In genomic region chr14:102211240-102211639, GRCh38 we compare ENCODE assay signal across 26 cellular contexts.
"Had no signal": no experiment of that assay in that cellular context is flagged by ENCODE, and none has a peak within 500 bp of the region (broad histone marks: within the 10 kb centered on the region; RNA-seq: fewer than 3 reads in every experiment).

No MANE protein-coding gene starts in this region.

- H3K4me3 Mint-ChIP-seq: activated CD4-positive, alpha-beta memory T cell treated with anti-CD3 and anti-CD28 coated beads, Interleukin-2, amount 10 ng/mL, durations not matched to agents 7 days and 5 days; activated CD4-positive, alpha-beta T cell treated with anti-CD3 and anti-CD28 coated beads, Interleukin-2, amount 10 ng/mL, durations not matched to agents 24 days and 14 days; activated naive CD4-positive, alpha-beta T cell treated with anti-CD3 and anti-CD28 coated beads, Interleukin-2, amount 50 U/mL, for 24 hours; activated naive CD8-positive, alpha-beta T cell treated with anti-CD3 and anti-CD28 coated beads, Interleukin-2, amount 50 U/mL, for 24 hours; nephron; type B pancreatic cell had no signal

- H3K27ac Mint-ChIP-seq: activated CD4-positive, alpha-beta memory T cell treated with anti-CD3 and anti-CD28 coated beads, Interleukin-2, amount 10 ng/mL, durations not matched to agents 7 days and 5 days; activated CD4-positive, alpha-beta T cell treated with anti-CD3 and anti-CD28 coated beads, Interleukin-2, amount 10 ng/mL, durations not matched to agents 24 days and 14 days; activated naive CD4-positive, alpha-beta T cell treated with anti-CD3 and anti-CD28 coated beads, Interleukin-2, amount 50 U/mL, for 24 hours; activated naive CD8-positive, alpha-beta T cell treated with anti-CD3 and anti-CD28 coated beads, Interleukin-2, amount 50 U/mL, for 24 hours; activated T-helper 2 cell treated with anti-CD3 and anti-CD28 coated beads, Interferon-gamma antibody, Interleukin-2, Interleukin-4, amounts not matched to agents 10 μg/mL and 5 μg/mL and 100 μg/mL, durations not matched to agents 14 hours and 24 hours and 36 hours; nephron; type B pancreatic cell had no signal

- H3K9me3 ChIP-seq: ovary, prostate gland, thoracic aorta, vagina had no signal

- H3K36me3 ChIP-seq: ovary, prostate gland had no signal

- H3K9me3 Mint-ChIP-seq: activated CD4-positive, alpha-beta memory T cell treated with anti-CD3 and anti-CD28 coated beads, Interleukin-2, amount 10 ng/mL, durations not matched to agents 7 days and 5 days; activated CD4-positive, alpha-beta T cell treated with anti-CD3 and anti-CD28 coated beads, Interleukin-2, amount 10 ng/mL, durations not matched to agents 24 days and 14 days; activated naive CD4-positive, alpha-beta T cell treated with anti-CD3 and anti-CD28 coated beads, Interleukin-2, amount 50 U/mL, for 24 hours; activated naive CD8-positive, alpha-beta T cell treated with anti-CD3 and anti-CD28 coated beads, Interleukin-2, amount 50 U/mL, for 24 hours; activated T-helper 2 cell treated with anti-CD3 and anti-CD28 coated beads, Interferon-gamma antibody, Interleukin-2, Interleukin-4, amounts not matched to agents 10 μg/mL and 5 μg/mL and 100 μg/mL, durations not matched to agents 14 hours and 24 hours and 36 hours; nephron; type B pancreatic cell had no signal

- H3K36me3 Mint-ChIP-seq: activated naive CD4-positive, alpha-beta T cell treated with anti-CD3 and anti-CD28 coated beads, Interleukin-2, amount 50 U/mL, for 24 hours had no signal

- H3K4me1 Mint-ChIP-seq: activated CD4-positive, alpha-beta memory T cell treated with anti-CD3 and anti-CD28 coated beads, Interleukin-2, amount 10 ng/mL, durations not matched to agents 7 days and 5 days; activated CD4-positive, alpha-beta T cell treated with anti-CD3 and anti-CD28 coated beads, Interleukin-2, amount 10 ng/mL, durations not matched to agents 24 days and 14 days; activated naive CD4-positive, alpha-beta T cell treated with anti-CD3 and anti-CD28 coated beads, Interleukin-2, amount 50 U/mL, for 24 hours; activated naive CD8-positive, alpha-beta T cell treated with anti-CD3 and anti-CD28 coated beads, Interleukin-2, amount 50 U/mL, for 24 hours had no signal

- H3K4me3 ChIP-seq: lung, ovary, prostate gland, smooth muscle cell, thoracic aorta, vagina had no signal

- H3K27ac ChIP-seq: epithelial cell of prostate, ovary, prostate gland, thoracic aorta, vagina, VCaP had no signal

- ATAC-seq: activated CD4-positive, CD25-positive, alpha-beta regulatory T cell treated with anti-CD3 and anti-CD28 coated beads, Interleukin-2, amount 50 U/mL, for 24 hours; activated naive CD8-positive, alpha-beta T cell treated with anti-CD3 and anti-CD28 coated beads, Interleukin-2, amount 50 U/mL, for 24 hours; left lobe of liver had no signal

- DNase-seq: activated CD4-positive, alpha-beta memory T cell treated with anti-CD3 and anti-CD28 coated beads, Interleukin-2, amount 10 ng/mL, durations not matched to agents 7 days and 5 days; activated CD4-positive, alpha-beta T cell treated with anti-CD3 and anti-CD28 coated beads, Interleukin-2, amount 10 ng/mL, durations not matched to agents 24 days and 14 days; activated naive CD8-positive, alpha-beta T cell treated with anti-CD3 and anti-CD28 coated beads, Interleukin-2, amount 50 U/mL, for 24 hours; activated T-cell treated with anti-CD3 and anti-CD28 coated beads, Interleukin-2, amount 50 U/mL, for 48 hours; amygdala; central memory CD4-positive, alpha-beta T cell; kidney glomerular epithelial cell; ovary; retina; stimulated activated CD4-positive, alpha-beta T cell treated with anti-CD3 and anti-CD28 coated beads, Interleukin-15, amount 100 ng/mL, for 24 hours; stimulated activated CD4-positive, alpha-beta T cell treated with anti-CD3 and anti-CD28 coated beads, Interleukin-2, amount 100 ng/mL, for 24 hours; stimulated activated naive CD4-positive, alpha-beta T cell; T-helper 9 cell had no signal

- H3K27me3 ChIP-seq: ovary, vagina had no signal

- H3K27me3 Mint-ChIP-seq: activated CD4-positive, alpha-beta memory T cell treated with anti-CD3 and anti-CD28 coated beads, Interleukin-2, amount 10 ng/mL, durations not matched to agents 7 days and 5 days; activated CD4-positive, alpha-beta T cell treated with anti-CD3 and anti-CD28 coated beads, Interleukin-2, amount 10 ng/mL, durations not matched to agents 24 days and 14 days; activated naive CD4-positive, alpha-beta T cell treated with anti-CD3 and anti-CD28 coated beads, Interleukin-2, amount 50 U/mL, for 24 hours; activated naive CD8-positive, alpha-beta T cell treated with anti-CD3 and anti-CD28 coated beads, Interleukin-2, amount 50 U/mL, for 24 hours; type B pancreatic cell had no signal
